ENCODE assay signal across 1 cellular context in the genomic region with DNA sequence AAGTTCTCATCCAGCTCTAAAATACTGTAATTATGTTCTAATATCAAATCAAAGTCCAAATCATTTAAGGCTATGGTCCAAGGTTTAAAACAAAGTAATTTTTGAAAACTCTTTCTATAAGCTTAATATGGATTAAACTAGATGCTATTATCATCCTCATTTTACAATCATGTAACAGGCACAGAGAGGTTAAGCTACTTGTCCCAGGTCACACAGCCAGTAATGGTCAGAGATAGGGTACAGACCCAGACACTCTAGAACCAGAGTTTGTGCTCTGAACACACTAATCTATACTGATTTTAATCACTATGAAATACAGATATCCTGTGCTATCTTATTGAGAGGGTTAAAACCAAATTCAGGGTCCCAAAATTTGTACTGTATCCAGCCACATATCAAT.
A peak's percentile ranks its signal among the peaks of the same experiment; 100 is the strongest.
TF ChIP-seq lines count a peak whose summit lies in the region.

No MANE protein-coding gene starts in this region.

TF ChIP-seq in A549, 52 proteins besides CTCF, POLR2A, EP300 and RAD21 (continued from another document):
- TF ChIP-seq, protein P1, sequence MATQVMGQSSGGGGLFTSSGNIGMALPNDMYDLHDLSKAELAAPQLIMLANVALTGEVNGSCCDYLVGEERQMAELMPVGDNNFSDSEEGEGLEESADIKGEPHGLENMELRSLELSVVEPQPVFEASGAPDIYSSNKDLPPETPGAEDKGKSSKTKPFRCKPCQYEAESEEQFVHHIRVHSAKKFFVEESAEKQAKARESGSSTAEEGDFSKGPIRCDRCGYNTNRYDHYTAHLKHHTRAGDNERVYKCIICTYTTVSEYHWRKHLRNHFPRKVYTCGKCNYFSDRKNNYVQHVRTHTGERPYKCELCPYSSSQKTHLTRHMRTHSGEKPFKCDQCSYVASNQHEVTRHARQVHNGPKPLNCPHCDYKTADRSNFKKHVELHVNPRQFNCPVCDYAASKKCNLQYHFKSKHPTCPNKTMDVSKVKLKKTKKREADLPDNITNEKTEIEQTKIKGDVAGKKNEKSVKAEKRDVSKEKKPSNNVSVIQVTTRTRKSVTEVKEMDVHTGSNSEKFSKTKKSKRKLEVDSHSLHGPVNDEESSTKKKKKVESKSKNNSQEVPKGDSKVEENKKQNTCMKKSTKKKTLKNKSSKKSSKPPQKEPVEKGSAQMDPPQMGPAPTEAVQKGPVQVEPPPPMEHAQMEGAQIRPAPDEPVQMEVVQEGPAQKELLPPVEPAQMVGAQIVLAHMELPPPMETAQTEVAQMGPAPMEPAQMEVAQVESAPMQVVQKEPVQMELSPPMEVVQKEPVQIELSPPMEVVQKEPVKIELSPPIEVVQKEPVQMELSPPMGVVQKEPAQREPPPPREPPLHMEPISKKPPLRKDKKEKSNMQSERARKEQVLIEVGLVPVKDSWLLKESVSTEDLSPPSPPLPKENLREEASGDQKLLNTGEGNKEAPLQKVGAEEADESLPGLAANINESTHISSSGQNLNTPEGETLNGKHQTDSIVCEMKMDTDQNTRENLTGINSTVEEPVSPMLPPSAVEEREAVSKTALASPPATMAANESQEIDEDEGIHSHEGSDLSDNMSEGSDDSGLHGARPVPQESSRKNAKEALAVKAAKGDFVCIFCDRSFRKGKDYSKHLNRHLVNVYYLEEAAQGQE (IDR thresholded peaks at IDR 0.05), result no peak
- TF ChIP-seq JUNB (IDR thresholded peaks at IDR 0.05) (no peak), RCOR1 (IDR thresholded peaks at IDR 0.05; ENCODE audit: low read depth, low read length) (no peak), CHD4 (IDR thresholded peaks at IDR 0.05; ENCODE audit: borderline replicate concordance) (no peak), ZFP36 (IDR thresholded peaks at IDR 0.05; ENCODE audit: borderline replicate concordance, partially characterized antibody) (peak; percentile 63), SMC3 (IDR thresholded peaks at IDR 0.05) (no peak)
